Comparison of ENCODE assay signal across 9 cellular contexts in the genomic region with DNA sequence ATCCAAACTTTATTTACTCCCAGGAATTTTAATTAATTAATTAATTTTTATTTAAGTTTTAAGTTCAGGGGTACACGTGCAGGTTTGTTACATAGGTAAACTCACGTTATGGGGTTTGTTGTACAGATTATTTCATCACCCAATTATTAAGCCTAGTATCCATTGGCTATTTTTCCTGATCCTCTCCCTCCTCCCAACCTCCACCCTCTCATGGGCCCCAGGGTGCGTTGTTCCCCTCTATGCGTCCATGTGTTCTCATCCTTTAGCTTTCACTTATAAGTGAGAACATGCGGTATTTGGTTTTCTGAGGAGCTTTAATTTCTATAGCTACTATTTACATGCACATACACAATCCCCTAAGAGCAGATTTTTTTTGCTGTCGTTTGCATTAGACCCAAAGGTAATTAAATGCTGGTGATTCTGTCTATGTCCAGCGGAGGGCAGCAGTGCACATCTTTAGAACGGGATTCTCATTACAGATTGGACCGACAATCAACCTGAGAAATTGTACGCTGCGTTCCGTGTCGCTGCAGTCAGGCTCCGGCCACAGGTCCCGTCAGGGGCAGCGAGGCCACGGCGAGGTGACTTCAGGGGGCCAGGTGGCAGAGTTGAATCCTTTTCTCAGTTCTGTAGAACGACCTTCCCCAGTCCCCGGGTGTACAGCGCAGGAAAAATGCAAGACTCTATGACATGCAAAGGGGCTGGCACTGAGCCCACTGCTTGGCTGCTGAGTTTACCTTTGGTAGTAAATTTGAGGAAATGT. TPM values are rescaled to one million over a fixed set of nuclear protein-coding genes. Genes with fewer than 3 reads are reported as not detected.
DNase-seq lines count a peak whose midpoint lies in the region; ATAC-seq and TF ChIP-seq lines count a peak whose summit lies in the region.
"Had no signal": no experiment of that assay in that cellular context is flagged by ENCODE, and none has a peak within 500 bp of the region (broad histone marks: within the 10 kb centered on the region; RNA-seq: fewer than 3 reads in every experiment).

No MANE protein-coding gene starts in this region.

- H3K4me1 ChIP-seq in neuronal stem cell (ENCODE audit: control insufficient read depth in 2 of 2, insufficient read depth in 1 of 2, low read depth in 1 of 2, low read length in 2 of 2) = no peaks in the 10 kb centered on the region
- H3K4me1 ChIP-seq in subcutaneous abdominal adipose tissue (ENCODE audit: control insufficient read depth in 5 of 5, insufficient read depth in 5 of 5, low read length in 5 of 5) = peaks cover 0 to 12% (median 7%) of the 10 kb centered on the region in 5 donors

- no peak overlapping the region for H4K91ac ChIP-seq in neuronal stem cell (ENCODE audit: low read depth, low read length, poor library complexity)

- DNase-seq in Daoy (ENCODE audit: low read depth) (peak; percentile 82), H4 (ENCODE audit: low spot score) (peak; percentile 72), LoVo (ENCODE audit: low spot score) (peak; percentile 83), RPMI8226 (peak; percentile 67), fibroblast of the aortic adventitia (ENCODE audit: low read depth) (peak; percentile 80), neuronal stem cell (ENCODE audit: low spot score) (peak; percentile 72)

- no peaks in the 10 kb centered on the region for H3K36me3 Mint-ChIP-seq in activated T-helper 17 cell treated with anti-CD3 and anti-CD28 coated beads, Interleukin-2, amount 50 U/mL, for 72 hours (ENCODE audit: low read depth)

- peak overlapping the region; percentile 67 for H3K4me3 ChIP-seq in fibroblast of the aortic adventitia (ENCODE audit: low read depth, low read length)
- H3K4me3 ChIP-seq in neuronal stem cell (ENCODE audit: low read length in 2 of 2) = no peak overlapping the region
- H3K4me3 ChIP-seq in subcutaneous abdominal adipose tissue (ENCODE audit: low read depth in 1 of 5, low read length in 5 of 5) = peak overlapping the region; percentile 38 to 66 (median 53)

- H2BK15ac ChIP-seq in neuronal stem cell (ENCODE audit: low read length) = no peak overlapping the region

- no peaks in the 10 kb centered on the region for H3K36me3 ChIP-seq in neuronal stem cell (replicated peaks in 1 of 2; ENCODE audit: control insufficient read depth in 2 of 2, insufficient read depth in 2 of 2, low read length in 2 of 2)
- no peaks in the 10 kb centered on the region for H3K36me3 ChIP-seq in subcutaneous abdominal adipose tissue (ENCODE audit: control insufficient read depth in 5 of 5, insufficient read depth in 5 of 5, low read length in 5 of 5)
- H3K36me3 ChIP-seq: neutrophil had no signal

- no peak overlapping the region for H2AK5ac ChIP-seq in neuronal stem cell (ENCODE audit: low read depth, low read length)

- H3K9me3 ChIP-seq in neuronal stem cell (replicated peaks in 1 of 2; ENCODE audit: control insufficient read depth in 2 of 2, insufficient read depth in 1 of 2, low read depth in 1 of 2, low read length in 2 of 2) (no peaks in the 10 kb centered on the region), subcutaneous abdominal adipose tissue (ENCODE audit: control insufficient read depth in 5 of 5, low read length in 5 of 5) (no peaks in the 10 kb centered on the region)
- H3K9me3 ChIP-seq: neutrophil had no signal

- peak; percentile 67 for TF ChIP-seq CTCF in fibroblast of the aortic adventitia (IDR thresholded peaks at IDR 0.05; ENCODE audit: insufficient read depth, low read length)

- no peak overlapping the region for H3K4ac ChIP-seq in neuronal stem cell (ENCODE audit: low read length)

- H3K18ac ChIP-seq in neuronal stem cell (ENCODE audit: low read length) = peak overlapping the region; percentile 77

- H3K27me3 Mint-ChIP-seq in activated T-helper 17 cell treated with anti-CD3 and anti-CD28 coated beads, Interleukin-2, amount 50 U/mL, for 72 hours = peaks cover 46% of the 10 kb centered on the region

- H2BK120ac ChIP-seq in neuronal stem cell (ENCODE audit: low read depth, low read length) = no peak overlapping the region

- H3K9me3 Mint-ChIP-seq in activated T-helper 17 cell treated with anti-CD3 and anti-CD28 coated beads, Interleukin-2, amount 50 U/mL, for 72 hours = no peaks in the 10 kb centered on the region

- H3K14ac ChIP-seq in neuronal stem cell (ENCODE audit: low read length) = no peak overlapping the region

- no peak overlapping the region for H4K8ac ChIP-seq in neuronal stem cell (ENCODE audit: low read depth, low read length)

- no peaks in the 10 kb centered on the region for H3K79me1 ChIP-seq in neuronal stem cell (ENCODE audit: low read depth, low read length)

- no peak overlapping the region for H2BK5ac ChIP-seq in neuronal stem cell (ENCODE audit: low read length)

- WGBS in neuronal stem cell (ENCODE audit: extremely low coverage in 2 of 2, insufficient read length in 2 of 2, insufficient replicate concordance in 1 of 2), 2 donors = no CpG with 5 or more reads among the region's 21 CpGs

- peak overlapping the region; percentile 91 for H2AFZ ChIP-seq in neuronal stem cell (ENCODE audit: low read length)

- H3K4me1 Mint-ChIP-seq in activated T-helper 17 cell treated with anti-CD3 and anti-CD28 coated beads, Interleukin-2, amount 50 U/mL, for 72 hours = peaks cover 3% of the 10 kb centered on the region

- H3K4me2 ChIP-seq in neuronal stem cell (ENCODE audit: insufficient read depth, low read length, poor library complexity, severe bottlenecking) = peak overlapping the region; percentile 56

- H3K27me3 ChIP-seq in neuronal stem cell (ENCODE audit: control insufficient read depth in 3 of 3, insufficient read depth in 3 of 3, low read depth in 1 of 3, low read length in 3 of 3) (peaks cover 0 to 27% (median 4%) of the 10 kb centered on the region in 3 experiments), subcutaneous abdominal adipose tissue (ENCODE audit: control insufficient read depth in 5 of 5, insufficient read depth in 4 of 5, low read length in 5 of 5) (peaks cover 0 to 21% (median 6%) of the 10 kb centered on the region in 5 donors)

- no peak overlapping the region for H2BK12ac ChIP-seq in neuronal stem cell (ENCODE audit: low read length)

- H3K9ac ChIP-seq in neuronal stem cell (ENCODE audit: low read depth, low read length, poor library complexity) = no peak overlapping the region
- H3K9ac ChIP-seq in subcutaneous abdominal adipose tissue (ENCODE audit: low read length in 5 of 5) = peak overlapping the region in 1 of 5 donors; percentile 47

- H3K4me3 Mint-ChIP-seq in activated T-helper 17 cell treated with anti-CD3 and anti-CD28 coated beads, Interleukin-2, amount 50 U/mL, for 72 hours = peak overlapping the region; percentile 62

- no peak overlapping the region for H3K27ac ChIP-seq in neuronal stem cell (replicated peaks; ENCODE audit: low read length)
- H3K27ac ChIP-seq in subcutaneous abdominal adipose tissue (ENCODE audit: low read depth, low read length) = no peak overlapping the region
- H3K27ac ChIP-seq: neutrophil had no signal

- peak; percentile 87 for ATAC-seq in activated T-helper 17 cell treated with anti-CD3 and anti-CD28 coated beads, Interleukin-2, amount 50 U/mL, for 72 hours (replicated peaks)

- H3K23ac ChIP-seq in neuronal stem cell (ENCODE audit: low read depth, low read length, poor library complexity) = no peak overlapping the region

- H3K27ac Mint-ChIP-seq in activated T-helper 17 cell treated with anti-CD3 and anti-CD28 coated beads, Interleukin-2, amount 50 U/mL, for 72 hours = no peak overlapping the region

RNA-seq across cellular contexts. Expression of gene TMEM30B, which starts 11.6 kb away (rescaled TPM):
- total RNA-seq in Daoy (2014; rRNA removed; shearing (Covaris generic)) = not detected in 2 replicates
- not detected in 2 replicates for total RNA-seq in H4 (2014; rRNA removed; shearing (Covaris generic))
- total RNA-seq in activated T-helper 17 cell treated with anti-CD3 and anti-CD28 coated beads, Interleukin-2, amount 50 U/mL, for 72 hours = 1 to 10 TPM in 1 of 2 donors, under 1 TPM in 1; 0.77 to 1.0 TPM
- 3.8 and 4.9 TPM in 2 replicates for total RNA-seq in fibroblast of the aortic adventitia (ENCODE audit: low replicate concordance)
- polyA plus RNA-seq in neuronal stem cell (2013, experiment 1 of 2) = 0.03 TPM
- 0.06 TPM for polyA plus RNA-seq in neuronal stem cell (2013, experiment 2 of 2)

RNA-seq across cellular contexts. Expression of gene PRKCH, which starts 51.9 kb away (rescaled TPM):
- total RNA-seq in Daoy (2014; rRNA removed; shearing (Covaris generic)) = 5.8 and 23.5 TPM in 2 replicates
- total RNA-seq in H4 (2014; rRNA removed; shearing (Covaris generic)) = 5.0 and 5.3 TPM in 2 replicates
- 100 to 1,000 TPM; 127 to 148 TPM for total RNA-seq in activated T-helper 17 cell treated with anti-CD3 and anti-CD28 coated beads, Interleukin-2, amount 50 U/mL, for 72 hours
- 4.2 and 17.0 TPM in 2 replicates for total RNA-seq in fibroblast of the aortic adventitia (ENCODE audit: low replicate concordance)
- polyA plus RNA-seq in neuronal stem cell (2013, experiment 1 of 2) = 0.99 TPM
- polyA plus RNA-seq in neuronal stem cell (2013, experiment 2 of 2) = 1.2 TPM

Comparison
In these comparisons a context has a peak if more than half of its experiments do, and no peak if none do; other contexts are left out.
1. H3K4me3 ChIP-seq: peak in fibroblast of the aortic adventitia (single experiment) and subcutaneous abdominal adipose tissue (5 of 5); none in neuronal stem cell (0 of 2).
2. Peak in every context shown above with its lines, with median percentiles within 50 percentile points of each other: DNase-seq.